8 cellular contexts compared by ENCODE assay signal in the genomic region with DNA sequence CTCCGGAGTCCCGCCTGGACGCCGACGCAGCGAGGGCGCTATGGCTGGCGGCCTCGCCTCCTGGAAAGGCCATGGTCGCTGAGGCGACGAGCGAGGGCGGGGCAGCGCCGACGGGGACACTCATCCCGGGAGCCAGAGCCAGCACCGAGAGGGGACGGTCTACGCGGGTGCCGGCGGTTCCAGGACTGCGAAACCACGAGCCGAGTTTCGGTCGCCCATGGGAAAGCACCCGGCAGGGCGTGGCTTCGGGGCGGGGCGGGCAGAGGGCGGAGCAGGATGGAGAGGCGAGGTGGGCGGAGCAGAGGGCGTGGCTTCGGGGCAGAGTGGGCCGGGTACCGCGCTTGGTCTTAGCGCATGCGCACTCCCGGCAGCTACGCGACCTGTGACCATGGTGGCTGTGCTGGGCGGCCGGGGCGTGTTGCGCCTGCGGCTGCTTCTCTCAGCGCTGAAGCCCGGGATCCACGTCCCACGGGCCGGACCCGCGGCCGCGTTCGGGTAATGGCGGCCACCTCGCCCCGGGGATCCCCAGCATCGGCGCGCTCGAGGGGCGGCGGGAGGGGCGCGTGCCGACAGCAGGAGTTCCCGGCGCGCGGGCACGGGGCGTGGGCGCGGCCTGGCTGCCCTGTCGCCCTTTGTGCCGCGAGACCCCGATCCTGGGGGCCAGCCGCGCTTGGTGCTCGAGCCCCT. TPM values are rescaled to one million over a fixed set of nuclear protein-coding genes. Genes with fewer than 3 reads are reported as not detected.
A peak's percentile ranks its signal among the peaks of the same experiment; 100 is the strongest.
DNase-seq lines count a peak whose midpoint lies in the region; ATAC-seq and TF ChIP-seq lines count a peak whose summit lies in the region.

A gene (plus strand): TSS at position 359 of the 687 bp plus-strand sequence. CDS start 30 bp downstream, at position 389.

- intact Hi-C loops in left ventricle myocardium inferior (cut with micrococcal nuclease) (no loop called here), upper lobe of right lung (cut with DNase I) (no loop called here)

- peak; percentile 84 for TF ChIP-seq POLR2A in GM15510 (IDR thresholded peaks at IDR 0.05; ENCODE audit: borderline replicate concordance, extremely low read depth, insufficient read length)

- peak within 1 kb of the TSS; percentile 96 for H3K4me3 ChIP-seq in left ventricle myocardium inferior
- peak within 1 kb of the TSS; percentile 77 for H3K4me3 ChIP-seq in upper lobe of right lung

- H3K4me1 ChIP-seq in left ventricle myocardium inferior (peaks cover 21% of the 10 kb centered on the region), upper lobe of right lung (peaks cover 5% of the 10 kb centered on the region)

- H3K36me3 ChIP-seq in left ventricle myocardium inferior, result peaks cover 20% of the 10 kb centered on the region
- H3K36me3 ChIP-seq in upper lobe of right lung, result peaks cover 23% of the 10 kb centered on the region

- H3K4me3 Mint-ChIP-seq in progenitor cell of endocrine pancreas (ENCODE audit: low read depth), result peak within 1 kb of the TSS; percentile 76

- H3K27ac ChIP-seq in left ventricle myocardium inferior (replicated peaks) (peak within 1 kb of the TSS; percentile 93), upper lobe of right lung (peak within 1 kb of the TSS; percentile 86)

- no peaks in the 10 kb centered on the region for H3K27me3 Mint-ChIP-seq in progenitor cell of endocrine pancreas

- DNase-seq in NCI-H146 treated with DMSO at 0.1 percent for 48 hours (lab: John Stamatoyannopoulos, UW; ENCODE audit: unreplicated experiment) (peak; percentile 93), T-helper 1 cell (peak; percentile 96 to 100 (median 99)), amygdala (lab: John Stamatoyannopoulos, UW) (peak; percentile 77 to 98 (median 95)), left ventricle myocardium inferior (peak; percentile 98), progenitor cell of endocrine pancreas (ENCODE audit: low spot score, unreplicated experiment) (peak; percentile 98), upper lobe of right lung (peak; percentile 99)

- peaks cover under 1% of the 10 kb centered on the region for H3K36me3 Mint-ChIP-seq in progenitor cell of endocrine pancreas (ENCODE audit: insufficient read depth)

- peak within 1 kb of the TSS; percentile 97 for H3K27ac Mint-ChIP-seq in progenitor cell of endocrine pancreas

- peaks cover 18% of the 10 kb centered on the region for H3K4me1 Mint-ChIP-seq in progenitor cell of endocrine pancreas (ENCODE audit: low read depth)

- no peaks in the 10 kb centered on the region for H3K9me3 Mint-ChIP-seq in progenitor cell of endocrine pancreas (ENCODE audit: low read depth)

- H3K27me3 ChIP-seq in left ventricle myocardium inferior (ENCODE audit: low read depth) (no peaks in the 10 kb centered on the region), upper lobe of right lung (no peaks in the 10 kb centered on the region)

- ATAC-seq in HG02884 (IDR thresholded peaks at IDR 0.05; ENCODE audit: unreplicated experiment), result peak; percentile 79
- peak; percentile 99 for ATAC-seq in upper lobe of right lung

- TF ChIP-seq CTCF in left ventricle myocardium inferior (IDR thresholded peaks at IDR 0.05; ENCODE audit: borderline replicate concordance) (no peak), progenitor cell of endocrine pancreas (IDR thresholded peaks at IDR 0.05; ENCODE audit: unreplicated experiment) (no peak), upper lobe of right lung (IDR thresholded peaks at IDR 0.05) (no peak)

- no peaks in the 10 kb centered on the region for H3K9me3 ChIP-seq in left ventricle myocardium inferior (replicated peaks)
- H3K9me3 ChIP-seq in upper lobe of right lung, result no peaks in the 10 kb centered on the region

RNA-seq across cellular contexts. Expression of the gene that starts here (rescaled TPM):
- total RNA-seq in left ventricle myocardium inferior (15.5 TPM), progenitor cell of endocrine pancreas (68.4 and 69.7 TPM in 2 replicates), upper lobe of right lung (7.6 TPM)

Comparison
In these comparisons a context has a peak if more than half of its experiments do, and no peak if none do; other contexts are left out.
1. Peak in every context shown above with its lines: DNase-seq, ATAC-seq, H3K4me3 ChIP-seq and H3K27ac ChIP-seq.